In the genomic region with DNA sequence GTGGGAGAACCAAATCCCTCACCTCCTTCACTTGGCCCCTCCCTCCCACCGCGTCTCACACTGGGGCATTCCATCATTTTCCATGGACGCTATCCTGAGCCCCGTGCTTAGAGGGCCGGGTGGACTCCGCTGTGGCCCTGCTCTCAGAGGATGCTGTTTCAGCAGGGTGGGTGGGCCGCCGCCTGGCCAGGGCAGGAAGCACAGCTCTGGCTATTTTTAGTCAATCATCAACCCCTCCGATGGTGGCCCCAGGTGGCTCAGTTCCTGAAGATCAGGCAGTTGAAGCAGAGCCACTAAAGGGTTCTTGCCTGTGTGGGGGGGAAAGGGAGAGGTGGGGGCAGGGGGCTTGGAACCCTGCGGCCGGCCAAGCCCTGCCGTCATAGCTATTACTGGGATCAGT, we compare ENCODE assay signal across 29 cellular contexts.
DNase-seq lines count a peak whose midpoint lies in the region; ATAC-seq, FAIRE-seq and TF ChIP-seq lines count a peak whose summit lies in the region.
"Had no signal": no experiment of that assay in that cellular context is flagged by ENCODE, and none has a peak within 500 bp of the region (broad histone marks: within the 10 kb centered on the region; RNA-seq: fewer than 3 reads in every experiment).

No MANE protein-coding gene starts in this region.

- H3K4me1 ChIP-seq in HepG2 (ENCODE audit: insufficient read depth, low read length) (no peaks in the 10 kb centered on the region), right lobe of liver (no peaks in the 10 kb centered on the region), prostate gland (replicated peaks) (no peaks in the 10 kb centered on the region)
- H3K4me1 ChIP-seq: colonic mucosa, SJSA1 had no signal

- 15% methylated on average over 11 of the region's 12 CpGs for WGBS in HepG2 (ENCODE audit: low lambda C conversion rate)
- 47% methylated on average over 5 of the region's 12 CpGs for WGBS in right lobe of liver (ENCODE audit: insufficient coverage, low coverage, low lambda C conversion rate, missing lambda C conversion rate)
- WGBS in prostate gland, result 28% methylated on average over 12 of the region's 12 CpGs

- H3K9me3 ChIP-seq in HepG2 (ENCODE audit: low read length) (no peaks in the 10 kb centered on the region), right lobe of liver (no peaks in the 10 kb centered on the region), prostate gland (no peaks in the 10 kb centered on the region)
- H3K9me3 ChIP-seq: colonic mucosa, heart right ventricle, SJSA1, testis, vagina had no signal

- TF ChIP-seq CTCF in HepG2 (CRISPR knock-in tag; IDR thresholded peaks at IDR 0.05) (peak; percentile 34; the same call in 1 of the 2 replicates), right lobe of liver (IDR thresholded peaks at IDR 0.05) (no peak), prostate gland (IDR thresholded peaks at IDR 0.05) (no peak)

- no peak overlapping the region for H3K4me3 ChIP-seq in HepG2 (replicated peaks in 1 of 3; ENCODE audit: insufficient read depth in 1 of 3, low read depth in 2 of 3, low read length in 3 of 3)
- H3K4me3 ChIP-seq in right lobe of liver, result no peak overlapping the region
- no peak overlapping the region for H3K4me3 ChIP-seq in prostate gland
- H3K4me3 ChIP-seq: colonic mucosa, heart right ventricle, SJSA1, testis, vagina had no signal

- peaks cover 8 to 75% of the 10 kb centered on the region in 2 experiments for H3K27me3 ChIP-seq in HepG2 (ENCODE audit: control insufficient read depth in 1 of 2, insufficient read depth in 2 of 2, low read length in 2 of 2)
- no peaks in the 10 kb centered on the region for H3K27me3 ChIP-seq in right lobe of liver
- H3K27me3 ChIP-seq in prostate gland (replicated peaks; ENCODE audit: insufficient read depth), result peaks cover 7% of the 10 kb centered on the region
- H3K27me3 ChIP-seq: colonic mucosa, testis, vagina had no signal

- intact Hi-C loops in HepG2 (cut with micrococcal nuclease; ENCODE audit: unreplicated experiment) (no loop called here), right lobe of liver (cut with DNase I) (no loop called here), prostate gland (cut with DNase I) (no loop called here)

- H3K36me3 ChIP-seq in HepG2 (replicated peaks in 1 of 2; ENCODE audit: control insufficient read depth in 1 of 2, insufficient read depth in 2 of 2, low read length in 2 of 2), result no peaks in the 10 kb centered on the region
- H3K36me3 ChIP-seq in right lobe of liver, result no peaks in the 10 kb centered on the region
- H3K36me3 ChIP-seq in prostate gland, result no peaks in the 10 kb centered on the region
- H3K36me3 ChIP-seq: colonic mucosa, heart right ventricle, SJSA1, vagina had no signal

- FAIRE-seq in HepG2 (lab: Jason Lieb, UNC), result no peak
- FAIRE-seq: TTC549 had no signal

- H3K9ac ChIP-seq in HepG2 (ENCODE audit: insufficient read depth, low read depth, low read length), result no peak overlapping the region

- in situ Hi-C loops in HepG2 (cut with HindIII; ENCODE audit: extremely low pct_ligation_motif_present, low pct_unique_long_range_greater_than_20kb), result no loop called here

- H3K27ac ChIP-seq in HepG2 (ENCODE audit: extremely low read length, insufficient read depth, low read length), result no peak overlapping the region
- no peak overlapping the region for H3K27ac ChIP-seq in right lobe of liver
- no peak overlapping the region for H3K27ac ChIP-seq in prostate gland
- H3K27ac ChIP-seq: colonic mucosa, SJSA1, testis, vagina had no signal

- peaks cover 4% of the 10 kb centered on the region; the same call in 1 of the 2 replicates for H4K20me1 ChIP-seq in HepG2 (ENCODE audit: insufficient read depth, low read length)

- no TSS peak for BruUV-seq in HepG2 (replicated peaks; lab: Mats Ljungman, UMichigan)

- ATAC-seq in HepG2, result peak; percentile 56
- no peak for ATAC-seq in right lobe of liver
- no peak for ATAC-seq in GM18861 (IDR thresholded peaks at IDR 0.05; ENCODE audit: unreplicated experiment)
- ATAC-seq: activated CD4-positive, alpha-beta T cell treated with anti-CD3 and anti-CD28 coated beads for 36 hours; activated CD8-positive, alpha-beta T cell treated with anti-CD3 and anti-CD28 coated beads, Interleukin-2, amount 10 ng/mL, durations not matched to agents 7 days and 5 days; left colon; stimulated activated naive CD8-positive, alpha-beta T cell treated with anti-CD3 and anti-CD28 coated beads, Interleukin-15, Interleukin-2, amounts not matched to agents 100 U/mL and 50 U/mL, for 24 hours had no signal

- H3K79me2 ChIP-seq in HepG2 (ENCODE audit: insufficient read depth, low read length), result no peaks in the 10 kb centered on the region

- no peak for TF ChIP-seq RAD21 in HepG2 (CRISPR knock-in tag; IDR thresholded peaks at IDR 0.05)

- no peak overlapping the region for H3K4me2 ChIP-seq in HepG2 (ENCODE audit: low read depth, low read length)

- DNase-seq in HepG2 (ENCODE audit: low spot score) (no peak), right lobe of liver (no peak), RPMI8226 (peak; percentile 39), left kidney (ENCODE audit: low read depth, low spot score) (peak; percentile 54), NCI-H446 treated with DMSO at 0.1 percent for 48 hours (lab: John Stamatoyannopoulos, UW) (no peak), prostate gland (ENCODE audit: low spot score) (no peak)
- DNase-seq in activated CD8-positive, alpha-beta memory T cell treated with anti-CD3 and anti-CD28 coated beads, Interleukin-2, amount 50 U/mL, for 48 hours, result no peak
- DNase-seq: activated CD4-positive, alpha-beta T cell treated with anti-CD3 and anti-CD28 coated beads for 36 hours; activated CD8-positive, alpha-beta T cell treated with anti-CD3 and anti-CD28 coated beads, Interleukin-2, amount 10 ng/mL, durations not matched to agents 7 days and 5 days; activated effector memory CD4-positive, alpha-beta T cell treated with anti-CD3 and anti-CD28 coated beads, Interleukin-2, amount 50 U/mL, for 16 hours; activated naive CD8-positive, alpha-beta T cell treated with anti-CD3 and anti-CD28 coated beads for 36 hours; activated T-cell treated with anti-CD3 and anti-CD28 coated beads for 4 hours; aorta; colonic mucosa; DMS153; effector CD8-positive, alpha-beta T cell; heart right ventricle; left colon; mesenchymal stem cell; NCI-H1048; NCI-H187 treated with DMSO at 0.1 percent for 48 hours; NCI-H526 treated with DMSO at 0.1 percent for 48 hours; nucleus accumbens; stimulated activated naive CD8-positive, alpha-beta T cell treated with anti-CD3 and anti-CD28 coated beads, Interleukin-15, Interleukin-2, amounts not matched to agents 100 U/mL and 50 U/mL, for 24 hours; testis had no signal

- no peak for TF ChIP-seq EP300 in HepG2 (IDR thresholded peaks at IDR 0.05; ENCODE audit: low read depth in 2 of 2, low read length in 2 of 2)
- no peak for TF ChIP-seq EP300 in HepG2 (CRISPR knock-in tag; IDR thresholded peaks at IDR 0.05; ENCODE audit: borderline replicate concordance)

- POLR2A ChIA-PET in HepG2 (lab: Yijun Ruan, JAX), result no interaction called here

- CTCF ChIA-PET in HepG2 (lab: Yijun Ruan, JAX; ENCODE audit: low intra/inter-chr PET ratio, low total read pairs), result no interaction called here

- H2AFZ ChIP-seq in HepG2 (ENCODE audit: low read length), result no peak overlapping the region

- TF ChIP-seq POLR2A in HepG2 (IDR thresholded peaks at IDR 0.05; ENCODE audit: insufficient read depth in 1 of 2, low read depth in 2 of 2, low read length in 2 of 2), result no peak
- TF ChIP-seq POLR2A in right lobe of liver (IDR thresholded peaks at IDR 0.05), result no peak
- no peak for TF ChIP-seq POLR2A in prostate gland (IDR thresholded peaks at IDR 0.05)

TF ChIP-seq in HepG2, 621 proteins besides CTCF, POLR2A, EP300 and RAD21:
- TF ChIP-seq ZNF3 (CRISPR knock-in tag; IDR thresholded peaks at IDR 0.05), result peak; percentile 60; the same call in 1 of the 2 replicates
- TF ChIP-seq ZNF644 (CRISPR knock-in tag; IDR thresholded peaks at IDR 0.05; ENCODE audit: low read depth), result no peak

Comparison
In these comparisons a context has a peak if more than half of its experiments do, and no peak if none do; other contexts are left out.
1. DNase-seq: peak in RPMI8226 (single experiment) and left kidney (single experiment); none in HepG2 (single experiment), right lobe of liver (0 of 3), NCI-H446 treated with DMSO at 0.1 percent for 48 hours (single experiment), activated CD8-positive, alpha-beta memory T cell treated with anti-CD3 and anti-CD28 coated beads, Interleukin-2, amount 50 U/mL, for 48 hours (single experiment) and prostate gland (single experiment).